Comparison of ENCODE assay signal across 9 cellular contexts in the genomic region with DNA sequence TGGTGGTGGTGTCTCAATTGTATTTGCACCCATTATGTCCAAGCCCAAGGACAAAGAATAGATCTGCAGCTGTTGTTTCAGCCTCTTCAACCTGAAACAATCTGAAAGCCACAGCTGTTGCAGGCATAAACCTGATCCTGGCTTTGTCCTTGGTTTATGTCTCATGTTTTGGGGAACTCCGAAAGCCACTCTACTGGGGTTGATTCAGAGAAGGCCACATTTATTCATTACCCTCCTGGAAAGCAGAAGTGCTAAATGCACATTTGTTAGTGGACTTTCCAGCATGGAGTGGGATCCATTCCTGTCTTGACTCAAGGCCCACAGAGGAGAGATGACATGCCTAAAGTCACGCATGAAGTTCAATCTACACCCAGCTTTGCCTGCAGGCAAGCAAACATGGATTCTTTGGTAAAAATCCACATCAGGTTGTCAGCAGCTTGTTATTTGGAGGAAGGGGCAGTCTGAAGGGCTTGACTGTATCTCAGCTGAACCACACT. TPM values are rescaled to one million over a fixed set of nuclear protein-coding genes. Genes with fewer than 3 reads are reported as not detected.
DNase-seq lines count a peak whose midpoint lies in the region; ATAC-seq and TF ChIP-seq lines count a peak whose summit lies in the region.
"Had no signal": no experiment of that assay in that cellular context is flagged by ENCODE, and none has a peak within 500 bp of the region (broad histone marks: within the 10 kb centered on the region; RNA-seq: fewer than 3 reads in every experiment).

No MANE protein-coding gene starts in this region.

- H3K4me1 Mint-ChIP-seq in activated naive CD4-positive, alpha-beta T cell treated with anti-CD3 and anti-CD28 coated beads, Interleukin-2, amount 10 ng/mL, durations not matched to agents 7 days and 5 days = peaks cover 64% of the 10 kb centered on the region
- peaks cover 66% of the 10 kb centered on the region for H3K4me1 Mint-ChIP-seq in activated CD4-positive, alpha-beta memory T cell treated with anti-CD3 and anti-CD28 coated beads for 36 hours (ENCODE audit: low read depth)
- peaks cover 56% of the 10 kb centered on the region for H3K4me1 Mint-ChIP-seq in CD4-positive, alpha-beta T cell (ENCODE audit: low read depth)

- CTCF ChIA-PET in activated naive CD4-positive, alpha-beta T cell treated with anti-CD3 and anti-CD28 coated beads, Interleukin-2, amount 10 ng/mL, durations not matched to agents 7 days and 5 days (lab: Charles Lee) = no interaction called here
- CTCF ChIA-PET in activated CD4-positive, alpha-beta memory T cell treated with anti-CD3 and anti-CD28 coated beads for 36 hours (lab: Charles Lee) = interaction anchor here (2.4 kb wide), 1 partner anchor 132 kb away, joined by 9 read pairs; a partner anchor contains a TSS
- CTCF ChIA-PET in CD4-positive, alpha-beta T cell (lab: Charles Lee) = no interaction called here

- H3K4me1 ChIP-seq in stomach smooth muscle (ENCODE audit: control insufficient read depth, insufficient read depth, low read length) = peaks cover 12% of the 10 kb centered on the region

- peaks cover 0 to 26% of the 10 kb centered on the region in 2 donors for H3K36me3 Mint-ChIP-seq in activated naive CD4-positive, alpha-beta T cell treated with anti-CD3 and anti-CD28 coated beads, Interleukin-2, amount 50 U/mL, for 72 hours
- H3K36me3 Mint-ChIP-seq in activated naive CD4-positive, alpha-beta T cell treated with anti-CD3 and anti-CD28 coated beads, Interleukin-2, amount 10 ng/mL, durations not matched to agents 7 days and 5 days = peaks cover 8% of the 10 kb centered on the region
- H3K36me3 Mint-ChIP-seq in activated CD4-positive, alpha-beta memory T cell treated with anti-CD3 and anti-CD28 coated beads for 36 hours = peaks cover 2% of the 10 kb centered on the region
- H3K36me3 Mint-ChIP-seq in CD4-positive, alpha-beta T cell (ENCODE audit: low read depth) = no peaks in the 10 kb centered on the region

- no peak overlapping the region for H3K9ac ChIP-seq in stomach smooth muscle (ENCODE audit: low read length in 2 of 2)

- POLR2A ChIA-PET in activated CD4-positive, alpha-beta memory T cell treated with anti-CD3 and anti-CD28 coated beads for 36 hours (lab: Charles Lee) = interaction anchor here (1.2 to 1.3 kb wide), 2 partner anchors 12 to 15 kb away, joined by 3 to 4 read pairs; no protein-coding TSS in a partner anchor
- POLR2A ChIA-PET in CD4-positive, alpha-beta T cell (lab: Charles Lee) = no interaction called here

- ATAC-seq in activated naive CD4-positive, alpha-beta T cell treated with anti-CD3 and anti-CD28 coated beads, Interleukin-2, amount 50 U/mL, for 72 hours = peak; percentile 13 to 16
- peak; percentile 72 for ATAC-seq in HG02884 (IDR thresholded peaks at IDR 0.05; ENCODE audit: unreplicated experiment)
- no peak for ATAC-seq in CD4-positive, alpha-beta T cell (ENCODE audit: poor library complexity)

- no peaks in the 10 kb centered on the region for H3K27me3 ChIP-seq in stomach smooth muscle (ENCODE audit: control insufficient read depth in 1 of 2, insufficient read depth in 2 of 2, low read length in 2 of 2)
- H3K27me3 ChIP-seq in CD4-positive, alpha-beta T cell (ENCODE audit: control insufficient read depth, insufficient read depth, low read length) = no peaks in the 10 kb centered on the region

- no peak for TF ChIP-seq CTCF in CD4-positive, alpha-beta T cell (IDR thresholded peaks at IDR 0.05)

- no peak overlapping the region for H3K4me3 Mint-ChIP-seq in activated naive CD4-positive, alpha-beta T cell treated with anti-CD3 and anti-CD28 coated beads, Interleukin-2, amount 10 ng/mL, durations not matched to agents 7 days and 5 days
- no peak overlapping the region for H3K4me3 Mint-ChIP-seq in activated CD4-positive, alpha-beta memory T cell treated with anti-CD3 and anti-CD28 coated beads for 36 hours
- H3K4me3 Mint-ChIP-seq in CD4-positive, alpha-beta T cell = no peak overlapping the region

- H3K27ac ChIP-seq in stomach smooth muscle (ENCODE audit: low read length) (peak overlapping the region; percentile 19), substantia nigra (ENCODE audit: low read depth, low read length, poor library complexity, severe bottlenecking) (no peak overlapping the region)
- H3K27ac ChIP-seq in CD4-positive, alpha-beta T cell (ENCODE audit: low read depth, low read length) = no peak overlapping the region

- no peak overlapping the region for H3K4me3 ChIP-seq in stomach smooth muscle (ENCODE audit: low read length in 2 of 2)

- H3K9me3 Mint-ChIP-seq in activated naive CD4-positive, alpha-beta T cell treated with anti-CD3 and anti-CD28 coated beads, Interleukin-2, amount 50 U/mL, for 72 hours = no peaks in the 10 kb centered on the region
- no peaks in the 10 kb centered on the region for H3K9me3 Mint-ChIP-seq in activated naive CD4-positive, alpha-beta T cell treated with anti-CD3 and anti-CD28 coated beads, Interleukin-2, amount 10 ng/mL, durations not matched to agents 7 days and 5 days
- H3K9me3 Mint-ChIP-seq in activated CD4-positive, alpha-beta memory T cell treated with anti-CD3 and anti-CD28 coated beads for 36 hours = no peaks in the 10 kb centered on the region
- H3K9me3 Mint-ChIP-seq in CD4-positive, alpha-beta T cell = no peaks in the 10 kb centered on the region

- H3K36me3 ChIP-seq in stomach smooth muscle (ENCODE audit: control insufficient read depth in 2 of 2, insufficient read depth in 2 of 2, low read length in 2 of 2) = no peaks in the 10 kb centered on the region

- peak overlapping the region in 1 of 2 donors; percentile 36 for H3K27ac Mint-ChIP-seq in activated naive CD4-positive, alpha-beta T cell treated with anti-CD3 and anti-CD28 coated beads, Interleukin-2, amount 50 U/mL, for 72 hours
- no peak overlapping the region for H3K27ac Mint-ChIP-seq in activated naive CD4-positive, alpha-beta T cell treated with anti-CD3 and anti-CD28 coated beads, Interleukin-2, amount 10 ng/mL, durations not matched to agents 7 days and 5 days
- H3K27ac Mint-ChIP-seq in activated CD4-positive, alpha-beta memory T cell treated with anti-CD3 and anti-CD28 coated beads for 36 hours = peak overlapping the region; percentile 60
- no peak overlapping the region for H3K27ac Mint-ChIP-seq in CD4-positive, alpha-beta T cell

- intact Hi-C loops in activated CD4-positive, alpha-beta memory T cell treated with anti-CD3 and anti-CD28 coated beads for 36 hours (cut with micrococcal nuclease) = no loop called here
- intact Hi-C loops in CD4-positive, alpha-beta T cell (cut with DNase I, micrococcal nuclease) = no loop called here

- H3K27me3 Mint-ChIP-seq in activated naive CD4-positive, alpha-beta T cell treated with anti-CD3 and anti-CD28 coated beads, Interleukin-2, amount 10 ng/mL, durations not matched to agents 7 days and 5 days = peaks cover 3% of the 10 kb centered on the region
- no peaks in the 10 kb centered on the region for H3K27me3 Mint-ChIP-seq in activated CD4-positive, alpha-beta memory T cell treated with anti-CD3 and anti-CD28 coated beads for 36 hours
- no peaks in the 10 kb centered on the region for H3K27me3 Mint-ChIP-seq in CD4-positive, alpha-beta T cell

- no peak for DNase-seq in activated naive CD4-positive, alpha-beta T cell treated with anti-CD3 and anti-CD28 coated beads, Interleukin-2, amount 50 U/mL, for 72 hours (ENCODE audit: low spot score in 2 of 2)
- DNase-seq in activated naive CD4-positive, alpha-beta T cell treated with anti-CD3 and anti-CD28 coated beads, Interleukin-2, amount 10 ng/mL, durations not matched to agents 7 days and 5 days = no peak
- peak; percentile 37 for DNase-seq in activated CD4-positive, alpha-beta memory T cell treated with anti-CD3 and anti-CD28 coated beads for 36 hours
- no peak for DNase-seq in NCI-H526 treated with DMSO at 0.1 percent for 48 hours (lab: John Stamatoyannopoulos, UW)
- DNase-seq in substantia nigra (lab: John Stamatoyannopoulos, UW) = no peak
- no peak for DNase-seq in CD4-positive, alpha-beta T cell
- DNase-seq: RPMI8226 had no signal

- no peaks in the 10 kb centered on the region for H3K9me3 ChIP-seq in stomach smooth muscle (ENCODE audit: control insufficient read depth in 2 of 2, low read length in 2 of 2)
- H3K9me3 ChIP-seq in CD4-positive, alpha-beta T cell (ENCODE audit: control insufficient read depth, low read length) = no peaks in the 10 kb centered on the region

RNA-seq across cellular contexts. Expression of a gene that starts 36.0 kb away (rescaled TPM):
- total RNA-seq in activated naive CD4-positive, alpha-beta T cell treated with anti-CD3 and anti-CD28 coated beads, Interleukin-2, amount 50 U/mL, for 72 hours = 10 to 100 TPM in 1 of 2 donors, 1 to 10 TPM in 1; 9.5 to 85.9 TPM
- 100 to 1,000 TPM; 107 to 111 TPM for total RNA-seq in activated CD4-positive, alpha-beta memory T cell treated with anti-CD3 and anti-CD28 coated beads for 36 hours
- total RNA-seq in CD4-positive, alpha-beta T cell = 10 to 100 TPM; 26.7 to 29.1 TPM

RNA-seq across cellular contexts. Expression of a gene that starts 40.6 kb away (rescaled TPM):
- under 1 TPM in 1 of 2 donors, not detected in 1; 0.14 TPM for total RNA-seq in activated naive CD4-positive, alpha-beta T cell treated with anti-CD3 and anti-CD28 coated beads, Interleukin-2, amount 50 U/mL, for 72 hours
- under 1 TPM; 0.65 to 0.93 TPM for total RNA-seq in activated CD4-positive, alpha-beta memory T cell treated with anti-CD3 and anti-CD28 coated beads for 36 hours
- not detected for total RNA-seq in CD4-positive, alpha-beta T cell

RNA-seq across cellular contexts. Expression of a gene that starts 59.7 kb away (rescaled TPM):
- not detected for total RNA-seq in activated naive CD4-positive, alpha-beta T cell treated with anti-CD3 and anti-CD28 coated beads, Interleukin-2, amount 50 U/mL, for 72 hours
- not detected for total RNA-seq in activated CD4-positive, alpha-beta memory T cell treated with anti-CD3 and anti-CD28 coated beads for 36 hours
- not detected for total RNA-seq in CD4-positive, alpha-beta T cell
